ENCODE assay signal across 1 cellular context in the genomic region with DNA sequence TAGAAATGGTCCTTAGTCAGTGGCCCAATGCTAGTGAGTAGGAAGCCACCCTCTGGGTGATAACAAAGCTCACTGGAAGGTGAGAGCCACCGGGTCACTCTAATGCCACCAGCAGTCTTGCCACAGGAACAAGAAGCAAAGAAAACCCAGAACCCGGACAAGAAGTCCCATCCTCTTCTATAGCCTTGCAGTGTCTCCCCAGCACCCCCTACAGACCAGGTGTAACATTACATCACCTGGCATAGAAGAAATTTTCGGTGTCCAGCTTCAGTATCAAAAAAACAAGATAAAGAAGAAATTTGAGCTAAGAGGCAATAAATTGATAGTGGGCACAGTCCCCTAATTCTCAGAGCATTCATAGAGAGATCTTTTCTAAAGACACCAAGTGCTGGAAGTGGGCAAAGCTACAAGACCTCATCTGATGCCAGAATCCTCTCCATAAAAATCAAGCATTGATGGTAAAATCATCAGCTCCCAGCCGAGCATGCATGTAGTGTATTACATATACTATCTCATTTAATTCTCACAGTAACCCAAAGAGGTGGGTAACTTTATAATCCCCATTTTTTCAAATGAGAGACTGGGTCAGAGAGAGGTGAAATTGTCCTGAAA.
TF ChIP-seq lines count a peak whose summit lies in the region.

No MANE protein-coding gene starts in this region.

TF ChIP-seq in H1, 55 proteins besides CTCF, POLR2A, EP300 and RAD21 (continued from another document):
- TF ChIP-seq, protein P1, sequence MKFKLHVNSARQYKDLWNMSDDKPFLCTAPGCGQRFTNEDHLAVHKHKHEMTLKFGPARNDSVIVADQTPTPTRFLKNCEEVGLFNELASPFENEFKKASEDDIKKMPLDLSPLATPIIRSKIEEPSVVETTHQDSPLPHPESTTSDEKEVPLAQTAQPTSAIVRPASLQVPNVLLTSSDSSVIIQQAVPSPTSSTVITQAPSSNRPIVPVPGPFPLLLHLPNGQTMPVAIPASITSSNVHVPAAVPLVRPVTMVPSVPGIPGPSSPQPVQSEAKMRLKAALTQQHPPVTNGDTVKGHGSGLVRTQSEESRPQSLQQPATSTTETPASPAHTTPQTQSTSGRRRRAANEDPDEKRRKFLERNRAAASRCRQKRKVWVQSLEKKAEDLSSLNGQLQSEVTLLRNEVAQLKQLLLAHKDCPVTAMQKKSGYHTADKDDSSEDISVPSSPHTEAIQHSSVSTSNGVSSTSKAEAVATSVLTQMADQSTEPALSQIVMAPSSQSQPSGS (IDR thresholded peaks at IDR 0.05; ENCODE audit: low read length), result no peak
- TF ChIP-seq SP4 (IDR thresholded peaks at IDR 0.05; ENCODE audit: low read length), result no peak
- TF ChIP-seq, protein P2, sequence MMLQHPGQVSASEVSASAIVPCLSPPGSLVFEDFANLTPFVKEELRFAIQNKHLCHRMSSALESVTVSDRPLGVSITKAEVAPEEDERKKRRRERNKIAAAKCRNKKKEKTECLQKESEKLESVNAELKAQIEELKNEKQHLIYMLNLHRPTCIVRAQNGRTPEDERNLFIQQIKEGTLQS (IDR thresholded peaks at IDR 0.05; ENCODE audit: insufficient read depth, low read depth, low read length), result no peak
- no peak for TF ChIP-seq JUND (IDR thresholded peaks at IDR 0.05; ENCODE audit: low read length)
- TF ChIP-seq KDM4A (IDR thresholded peaks at IDR 0.05; ENCODE audit: low read depth, low read length, severe bottlenecking), result no peak
